In genomic region chr16:84911490-84912216, GRCh38 we compare ENCODE assay signal across 28 cellular contexts.
DNase-seq lines count a peak whose midpoint lies in the region; ATAC-seq, FAIRE-seq and TF ChIP-seq lines count a peak whose summit lies in the region.
"Had no signal": no experiment of that assay in that cellular context is flagged by ENCODE, and none has a peak within 500 bp of the region (broad histone marks: within the 10 kb centered on the region; RNA-seq: fewer than 3 reads in every experiment).

No MANE protein-coding gene starts in this region.

- CTCF ChIA-PET in MCF 10A (lab: Yijun Ruan, JAX): interaction anchor here (1.5 kb wide), 1 partner anchor 14 kb away, joined by 6 read pairs; no protein-coding TSS in a partner anchor
- CTCF ChIA-PET in HepG2 (lab: Yijun Ruan, JAX; ENCODE audit: low intra/inter-chr PET ratio, low total read pairs): no interaction called here
- CTCF ChIA-PET in HEK293T (lab: Yijun Ruan, JAX): interaction anchor here (0.7 to 1.1 kb wide), 2 partner anchors 13 to 159 kb away, joined by 3 read pairs; no protein-coding TSS in a partner anchor

- H3K4me1 Mint-ChIP-seq in MCF 10A (ENCODE audit: insufficient read depth, unreplicated experiment): no peaks in the 10 kb centered on the region
- H3K4me1 Mint-ChIP-seq: activated CD8-positive, alpha-beta memory T cell treated with anti-CD3 and anti-CD28 coated beads, Interleukin-2, amount 10 ng/mL, durations not matched to agents 7 days and 5 days; activated naive CD4-positive, alpha-beta T cell treated with anti-CD3 and anti-CD28 coated beads, Interleukin-2, amount 50 U/mL, for 24 hours had no signal

- FAIRE-seq in HepG2 (lab: Jason Lieb, UNC): no peak
- FAIRE-seq: A204.1, islet of Langerhans had no signal

- H3K27ac ChIP-seq in breast epithelium (no peak overlapping the region), HepG2 (ENCODE audit: extremely low read length, insufficient read depth, low read length) (no peak overlapping the region), upper lobe of right lung (no peak overlapping the region)
- H3K27ac ChIP-seq: gastrocnemius medialis, SJSA1 had no signal

- intact Hi-C loops in MCF 10A (cut with micrococcal nuclease): no loop called here
- intact Hi-C loops in breast epithelium (cut with DNase I; ENCODE audit: low total_unique reads): no loop called here
- intact Hi-C loops in HepG2 (cut with micrococcal nuclease; ENCODE audit: unreplicated experiment): no loop called here
- intact Hi-C loops in upper lobe of right lung (cut with DNase I): no loop called here

- no peak overlapping the region for H3K9ac ChIP-seq in HepG2 (ENCODE audit: insufficient read depth, low read depth, low read length)

- TF ChIP-seq RAD21 in HepG2 (CRISPR knock-in tag; IDR thresholded peaks at IDR 0.05): no peak

- ATAC-seq in HepG2 (peak; percentile 47; the same call in 2 of the 3 replicates), upper lobe of right lung (peak; percentile 51)
- ATAC-seq: activated CD8-positive, alpha-beta memory T cell treated with anti-CD3 and anti-CD28 coated beads, Interleukin-2, amount 10 ng/mL, durations not matched to agents 7 days and 5 days; gastrocnemius medialis had no signal

- H3K9me3 ChIP-seq in breast epithelium: no peaks in the 10 kb centered on the region
- H3K9me3 ChIP-seq in HepG2 (ENCODE audit: low read length): no peaks in the 10 kb centered on the region
- no peaks in the 10 kb centered on the region for H3K9me3 ChIP-seq in upper lobe of right lung
- H3K9me3 ChIP-seq: gastrocnemius medialis, SJSA1 had no signal

- peaks cover 6% of the 10 kb centered on the region for H3K36me3 Mint-ChIP-seq in MCF 10A (ENCODE audit: insufficient read depth, unreplicated experiment)
- H3K36me3 Mint-ChIP-seq: activated CD8-positive, alpha-beta memory T cell treated with anti-CD3 and anti-CD28 coated beads, Interleukin-2, amount 10 ng/mL, durations not matched to agents 7 days and 5 days; activated naive CD4-positive, alpha-beta T cell treated with anti-CD3 and anti-CD28 coated beads, Interleukin-2, amount 50 U/mL, for 24 hours had no signal

- no peak overlapping the region for H3K4me3 Mint-ChIP-seq in MCF 10A (ENCODE audit: unreplicated experiment)
- H3K4me3 Mint-ChIP-seq: activated CD4-positive, alpha-beta T cell treated with anti-CD3 and anti-CD28 coated beads, Interleukin-2, amount 10 ng/mL, durations not matched to agents 24 days and 14 days; activated CD8-positive, alpha-beta memory T cell treated with anti-CD3 and anti-CD28 coated beads, Interleukin-2, amount 10 ng/mL, durations not matched to agents 7 days and 5 days; activated naive CD4-positive, alpha-beta T cell treated with anti-CD3 and anti-CD28 coated beads, Interleukin-2, amount 50 U/mL, for 24 hours; activated T-helper 1 cell treated with anti-CD3 and anti-CD28 coated beads, Interleukin-12 subunit alpha, Interleukin-12 subunit beta, Interleukin-2, Interleukin-4 antibody, amounts not matched to agents 30 ng/mL and 10 ng/mL and 1 ng/mL, durations not matched to agents 14 hours and 24 hours and 36 hours; T-helper 1 cell treated with Interleukin-12 subunit alpha and Interleukin-12 subunit beta and Interleukin-4 antibody, amounts not matched to agents 30 μg/mL and 1 μg/mL, for 36 hours had no signal

- H3K9me3 Mint-ChIP-seq in MCF 10A (ENCODE audit: unreplicated experiment): no peaks in the 10 kb centered on the region
- H3K9me3 Mint-ChIP-seq: activated CD4-positive, alpha-beta T cell treated with anti-CD3 and anti-CD28 coated beads, Interleukin-2, amount 10 ng/mL, durations not matched to agents 24 days and 14 days; activated naive CD4-positive, alpha-beta T cell treated with anti-CD3 and anti-CD28 coated beads, Interleukin-2, amount 50 U/mL, for 24 hours; activated T-helper 1 cell treated with anti-CD3 and anti-CD28 coated beads, Interleukin-12 subunit alpha, Interleukin-12 subunit beta, Interleukin-2, Interleukin-4 antibody, amounts not matched to agents 30 ng/mL and 10 ng/mL and 1 ng/mL, durations not matched to agents 14 hours and 24 hours and 36 hours; T-helper 1 cell treated with Interleukin-12 subunit alpha and Interleukin-12 subunit beta and Interleukin-4 antibody, amounts not matched to agents 30 μg/mL and 1 μg/mL, for 36 hours had no signal

- H3K36me3 ChIP-seq in breast epithelium (no peaks in the 10 kb centered on the region), HepG2 (replicated peaks in 1 of 2; ENCODE audit: control insufficient read depth in 1 of 2, insufficient read depth in 2 of 2, low read length in 2 of 2) (no peaks in the 10 kb centered on the region), upper lobe of right lung (no peaks in the 10 kb centered on the region)
- H3K36me3 ChIP-seq: gastrocnemius medialis, SJSA1 had no signal

- no peak overlapping the region for H3K4me2 ChIP-seq in HepG2 (ENCODE audit: low read depth, low read length)
- H3K4me2 ChIP-seq: smooth muscle cell had no signal

- H3K27me3 ChIP-seq in breast epithelium (no peaks in the 10 kb centered on the region), HepG2 (ENCODE audit: control insufficient read depth in 1 of 2, insufficient read depth in 2 of 2, low read length in 2 of 2) (peaks cover 5 to 67% of the 10 kb centered on the region in 2 experiments), upper lobe of right lung (no peaks in the 10 kb centered on the region)

- no peak overlapping the region for H3K27ac Mint-ChIP-seq in MCF 10A (ENCODE audit: low read depth, unreplicated experiment)
- H3K27ac Mint-ChIP-seq: activated CD4-positive, alpha-beta T cell treated with anti-CD3 and anti-CD28 coated beads, Interleukin-2, amount 10 ng/mL, durations not matched to agents 24 days and 14 days; activated CD8-positive, alpha-beta memory T cell treated with anti-CD3 and anti-CD28 coated beads, Interleukin-2, amount 10 ng/mL, durations not matched to agents 7 days and 5 days; activated naive CD4-positive, alpha-beta T cell treated with anti-CD3 and anti-CD28 coated beads, Interleukin-2, amount 50 U/mL, for 24 hours; activated T-helper 1 cell treated with anti-CD3 and anti-CD28 coated beads, Interleukin-12 subunit alpha, Interleukin-12 subunit beta, Interleukin-2, Interleukin-4 antibody, amounts not matched to agents 30 ng/mL and 10 ng/mL and 1 ng/mL, durations not matched to agents 14 hours and 24 hours and 36 hours; T-helper 1 cell treated with Interleukin-12 subunit alpha and Interleukin-12 subunit beta and Interleukin-4 antibody, amounts not matched to agents 30 μg/mL and 1 μg/mL, for 36 hours had no signal

- peak; percentile 45 for DNase-seq in MCF 10A (ENCODE audit: unreplicated experiment)
- no peak for DNase-seq in breast epithelium (ENCODE audit: low spot score in 2 of 2)
- peak; percentile 74 for DNase-seq in NOMO-1 treated with dmso at 0.1 percent for 144 hours (lab: John Stamatoyannopoulos, UW; ENCODE audit: unreplicated experiment)
- DNase-seq in HepG2 (ENCODE audit: low spot score): no peak
- DNase-seq in upper lobe of right lung: no peak
- DNase-seq in HEK293T (ENCODE audit: extremely low spot score): no peak
- DNase-seq in NCI-H2171 treated with DMSO at 0.1 percent for 48 hours (lab: John Stamatoyannopoulos, UW): no peak
- DNase-seq in activated naive CD4-positive, alpha-beta T cell treated with anti-CD3 and anti-CD28 coated beads, Interleukin-2, amount 50 U/mL, for 16 hours: no peak
- DNase-seq: activated CD4-positive, alpha-beta T cell treated with anti-CD3 and anti-CD28 coated beads, Interleukin-2, amount 10 ng/mL, durations not matched to agents 24 days and 14 days; activated CD8-positive, alpha-beta memory T cell treated with anti-CD3 and anti-CD28 coated beads, Interleukin-2, amount 10 ng/mL, durations not matched to agents 7 days and 5 days; effector CD4-positive, alpha-beta T cell; EL; gastrocnemius medialis; H7; hippocampal formation; KBM-7; NCI-H1048; NCI-H2081; NCI-H446; stimulated activated CD4-positive, alpha-beta T cell treated with anti-CD3 and anti-CD28 coated beads, Interleukin-2, amount 100 ng/mL, for 48 hours; stimulated activated naive CD4-positive, alpha-beta T cell treated with Interleukin-2 at 50 U/mL for 16 hours had no signal

- H3K4me3 ChIP-seq in breast epithelium (no peak overlapping the region), HepG2 (replicated peaks in 1 of 3; ENCODE audit: insufficient read depth in 1 of 3, low read depth in 2 of 3, low read length in 3 of 3) (no peak overlapping the region), upper lobe of right lung (no peak overlapping the region)
- H3K4me3 ChIP-seq: gastrocnemius medialis, SJSA1, smooth muscle cell had no signal

- BruUV-seq in MCF 10A (replicated peaks; lab: Mats Ljungman, UMichigan): no TSS peak
- no TSS peak for BruUV-seq in HepG2 (replicated peaks; lab: Mats Ljungman, UMichigan)

- POLR2A ChIA-PET in MCF 10A (lab: Yijun Ruan, JAX): no interaction called here
- POLR2A ChIA-PET in HepG2 (lab: Yijun Ruan, JAX): no interaction called here
- POLR2A ChIA-PET in HEK293T (lab: Yijun Ruan, JAX): no interaction called here

- WGBS in HepG2 (ENCODE audit: low lambda C conversion rate): 55% methylated on average over 16 of the region's 16 CpGs

- no peak for TF ChIP-seq CTCF in MCF 10A (IDR thresholded peaks at IDR 0.05; ENCODE audit: unreplicated experiment)
- no peak for TF ChIP-seq CTCF in breast epithelium (IDR thresholded peaks at IDR 0.05)
- no peak for TF ChIP-seq CTCF in HepG2 (CRISPR knock-in tag; IDR thresholded peaks at IDR 0.05)
- no peak for TF ChIP-seq CTCF in upper lobe of right lung (IDR thresholded peaks at IDR 0.05)

- H3K4me1 ChIP-seq in breast epithelium (peaks cover 0 to 5% of the 10 kb centered on the region in 2 donors), HepG2 (ENCODE audit: insufficient read depth, low read length) (peaks cover 9% of the 10 kb centered on the region), upper lobe of right lung (peaks cover 24% of the 10 kb centered on the region)

- TF ChIP-seq POLR2A in breast epithelium (IDR thresholded peaks at IDR 0.05) (no peak), HepG2 (IDR thresholded peaks at IDR 0.05; ENCODE audit: insufficient read depth in 1 of 2, low read depth in 2 of 2, low read length in 2 of 2) (no peak)

- in situ Hi-C loops in HepG2 (cut with HindIII; ENCODE audit: extremely low pct_ligation_motif_present, low pct_unique_long_range_greater_than_20kb): no loop called here

- H2AFZ ChIP-seq in HepG2 (ENCODE audit: low read length): no peak overlapping the region

- peaks cover 47% of the 10 kb centered on the region for H3K27me3 Mint-ChIP-seq in MCF 10A (ENCODE audit: insufficient read depth, unreplicated experiment)

- no peaks in the 10 kb centered on the region for H4K20me1 ChIP-seq in HepG2 (ENCODE audit: insufficient read depth, low read length)

- H3K79me2 ChIP-seq in HepG2 (ENCODE audit: insufficient read depth, low read length): no peaks in the 10 kb centered on the region

- TF ChIP-seq EP300 in HepG2 (IDR thresholded peaks at IDR 0.05; ENCODE audit: low read depth in 2 of 2, low read length in 2 of 2) (no peak), HepG2 (CRISPR knock-in tag; IDR thresholded peaks at IDR 0.05; ENCODE audit: borderline replicate concordance) (no peak)

TF ChIP-seq in HepG2, 621 proteins besides CTCF, POLR2A, EP300 and RAD21 (continues in another document):
- TF ChIP-seq KLF15 (CRISPR knock-in tag; IDR thresholded peaks at IDR 0.05; ENCODE audit: borderline replicate concordance): no peak

TF ChIP-seq in HEK293T, 16 proteins besides CTCF, POLR2A, EP300 and RAD21 (continues in another document):
- TF ChIP-seq CTBP1 (IDR thresholded peaks at IDR 0.05; ENCODE audit: borderline replicate concordance): no peak
- no peak for TF ChIP-seq FOXK2 (IDR thresholded peaks at IDR 0.05)
- TF ChIP-seq ARNT (IDR thresholded peaks at IDR 0.05): no peak
- no peak for TF ChIP-seq FOXA1 (IDR thresholded peaks at IDR 0.05)

Comparison
In these comparisons a context has a peak if more than half of its experiments do, and no peak if none do; other contexts are left out.
1. DNase-seq: peak in MCF 10A (single experiment) and NOMO-1 treated with dmso at 0.1 percent for 144 hours (single experiment); none in breast epithelium (0 of 2), HepG2 (single experiment), upper lobe of right lung (single experiment), HEK293T (single experiment), NCI-H2171 treated with DMSO at 0.1 percent for 48 hours (single experiment) and activated naive CD4-positive, alpha-beta T cell treated with anti-CD3 and anti-CD28 coated beads, Interleukin-2, amount 50 U/mL, for 16 hours (single experiment).